Comparison of ENCODE assay signal across 1 cellular context in the genomic region with DNA sequence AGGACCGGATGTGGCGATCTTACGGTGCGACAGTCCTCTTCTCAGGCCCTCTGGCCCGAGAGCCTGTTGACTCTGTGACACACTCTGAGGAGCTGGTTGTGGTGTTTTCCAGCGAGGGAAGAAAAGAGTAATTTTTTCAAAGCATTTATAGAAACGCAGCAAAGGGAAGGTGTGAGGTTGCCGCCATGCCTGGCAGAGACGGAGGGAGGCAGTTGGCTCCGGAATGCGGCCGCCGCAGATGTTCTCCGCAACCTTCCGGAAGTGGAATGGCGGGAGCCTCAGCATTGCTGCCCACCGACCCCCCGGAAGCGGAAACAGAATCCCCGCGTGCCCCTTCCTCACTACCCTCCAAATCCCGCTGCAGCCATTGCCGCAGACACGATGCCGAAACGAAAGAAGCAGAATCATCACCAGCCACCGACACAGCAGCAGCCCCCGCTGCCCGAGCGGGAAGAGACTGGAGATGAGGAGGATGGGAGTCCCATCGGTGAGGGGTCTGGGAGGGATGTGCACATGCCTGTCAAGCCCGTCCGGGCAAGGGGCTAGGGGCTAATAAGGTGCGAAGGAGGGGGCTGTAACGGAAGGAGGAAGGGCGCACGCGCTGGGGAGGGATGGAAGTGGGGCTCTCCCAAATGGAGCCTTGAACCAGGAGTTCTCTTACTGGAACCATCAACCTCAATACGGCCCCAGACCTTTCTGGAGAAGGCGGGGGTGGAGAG.
TF ChIP-seq lines count a peak whose summit lies in the region.

A gene with protein sequence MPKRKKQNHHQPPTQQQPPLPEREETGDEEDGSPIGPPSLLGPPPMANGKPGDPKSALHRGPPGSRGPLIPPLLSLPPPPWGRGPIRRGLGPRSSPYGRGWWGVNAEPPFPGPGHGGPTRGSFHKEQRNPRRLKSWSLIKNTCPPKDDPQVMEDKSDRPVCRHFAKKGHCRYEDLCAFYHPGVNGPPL (plus strand): TSS at position 332 of the 719 bp plus-strand sequence. CDS start 50 bp downstream, at position 382.

TF ChIP-seq in SK-N-SH, 30 proteins besides CTCF, POLR2A, EP300 and RAD21 (continued from another document):
- TF ChIP-seq, protein P1, sequence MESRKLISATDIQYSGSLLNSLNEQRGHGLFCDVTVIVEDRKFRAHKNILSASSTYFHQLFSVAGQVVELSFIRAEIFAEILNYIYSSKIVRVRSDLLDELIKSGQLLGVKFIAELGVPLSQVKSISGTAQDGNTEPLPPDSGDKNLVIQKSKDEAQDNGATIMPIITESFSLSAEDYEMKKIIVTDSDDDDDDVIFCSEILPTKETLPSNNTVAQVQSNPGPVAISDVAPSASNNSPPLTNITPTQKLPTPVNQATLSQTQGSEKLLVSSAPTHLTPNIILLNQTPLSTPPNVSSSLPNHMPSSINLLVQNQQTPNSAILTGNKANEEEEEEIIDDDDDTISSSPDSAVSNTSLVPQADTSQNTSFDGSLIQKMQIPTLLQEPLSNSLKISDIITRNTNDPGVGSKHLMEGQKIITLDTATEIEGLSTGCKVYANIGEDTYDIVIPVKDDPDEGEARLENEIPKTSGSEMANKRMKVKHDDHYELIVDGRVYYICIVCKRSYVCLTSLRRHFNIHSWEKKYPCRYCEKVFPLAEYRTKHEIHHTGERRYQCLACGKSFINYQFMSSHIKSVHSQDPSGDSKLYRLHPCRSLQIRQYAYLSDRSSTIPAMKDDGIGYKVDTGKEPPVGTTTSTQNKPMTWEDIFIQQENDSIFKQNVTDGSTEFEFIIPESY (IDR thresholded peaks at IDR 0.05; ENCODE audit: borderline replicate concordance, low read depth): no peak
- TF ChIP-seq, protein P2, sequence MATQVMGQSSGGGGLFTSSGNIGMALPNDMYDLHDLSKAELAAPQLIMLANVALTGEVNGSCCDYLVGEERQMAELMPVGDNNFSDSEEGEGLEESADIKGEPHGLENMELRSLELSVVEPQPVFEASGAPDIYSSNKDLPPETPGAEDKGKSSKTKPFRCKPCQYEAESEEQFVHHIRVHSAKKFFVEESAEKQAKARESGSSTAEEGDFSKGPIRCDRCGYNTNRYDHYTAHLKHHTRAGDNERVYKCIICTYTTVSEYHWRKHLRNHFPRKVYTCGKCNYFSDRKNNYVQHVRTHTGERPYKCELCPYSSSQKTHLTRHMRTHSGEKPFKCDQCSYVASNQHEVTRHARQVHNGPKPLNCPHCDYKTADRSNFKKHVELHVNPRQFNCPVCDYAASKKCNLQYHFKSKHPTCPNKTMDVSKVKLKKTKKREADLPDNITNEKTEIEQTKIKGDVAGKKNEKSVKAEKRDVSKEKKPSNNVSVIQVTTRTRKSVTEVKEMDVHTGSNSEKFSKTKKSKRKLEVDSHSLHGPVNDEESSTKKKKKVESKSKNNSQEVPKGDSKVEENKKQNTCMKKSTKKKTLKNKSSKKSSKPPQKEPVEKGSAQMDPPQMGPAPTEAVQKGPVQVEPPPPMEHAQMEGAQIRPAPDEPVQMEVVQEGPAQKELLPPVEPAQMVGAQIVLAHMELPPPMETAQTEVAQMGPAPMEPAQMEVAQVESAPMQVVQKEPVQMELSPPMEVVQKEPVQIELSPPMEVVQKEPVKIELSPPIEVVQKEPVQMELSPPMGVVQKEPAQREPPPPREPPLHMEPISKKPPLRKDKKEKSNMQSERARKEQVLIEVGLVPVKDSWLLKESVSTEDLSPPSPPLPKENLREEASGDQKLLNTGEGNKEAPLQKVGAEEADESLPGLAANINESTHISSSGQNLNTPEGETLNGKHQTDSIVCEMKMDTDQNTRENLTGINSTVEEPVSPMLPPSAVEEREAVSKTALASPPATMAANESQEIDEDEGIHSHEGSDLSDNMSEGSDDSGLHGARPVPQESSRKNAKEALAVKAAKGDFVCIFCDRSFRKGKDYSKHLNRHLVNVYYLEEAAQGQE (IDR thresholded peaks at IDR 0.05; ENCODE audit: low read depth, low read length): peak; percentile 7; the same call in 1 of the 2 replicates
- no peak for TF ChIP-seq FOXJ3 (CRISPR knock-in tag; IDR thresholded peaks at IDR 0.05)
